2 cellular contexts compared by ENCODE assay signal in genomic region chr15:89761009-89761831, GRCh38.
TF ChIP-seq lines count a peak whose summit lies in the region.

No MANE protein-coding gene starts in this region.

TF ChIP-seq in Ishikawa, 13 proteins besides CTCF, POLR2A, EP300 and RAD21:
- no peak for TF ChIP-seq NFIC (IDR thresholded peaks at IDR 0.05)
- TF ChIP-seq FOXM1 (IDR thresholded peaks at IDR 0.05; ENCODE audit: borderline replicate concordance, low read depth): no peak
- TF ChIP-seq MAX (IDR thresholded peaks at IDR 0.05): 0 out of 2 replicates have a peak, but pooled peaks have one; percentile 22
- TF ChIP-seq ZBTB7A (IDR thresholded peaks at IDR 0.05; ENCODE audit: low read depth): no peak
- TF ChIP-seq REST (IDR thresholded peaks at IDR 0.05; ENCODE audit: low read depth): no peak

TF ChIP-seq in H1, 55 proteins besides CTCF, POLR2A, EP300 and RAD21:
- TF ChIP-seq TEAD4 (IDR thresholded peaks at IDR 0.05; ENCODE audit: low read depth, low read length) (no peak), JUN (IDR thresholded peaks at IDR 0.05; ENCODE audit: low read depth, low read length) (no peak), TBP (IDR thresholded peaks at IDR 0.05; ENCODE audit: low read depth, low read length) (no peak), JUND (IDR thresholded peaks at IDR 0.05; ENCODE audit: low read length) (no peak), SIX5 (IDR thresholded peaks at IDR 0.05; ENCODE audit: low read depth, low read length) (no peak), CTBP2 (IDR thresholded peaks at IDR 0.05; ENCODE audit: borderline replicate concordance, insufficient read depth, insufficient read length, low read length) (no peak), EGR1 (IDR thresholded peaks at IDR 0.05; ENCODE audit: borderline replicate concordance, low read depth, low read length) (no peak), YY1 (IDR thresholded peaks at IDR 0.05; ENCODE audit: low read depth, low read length) (no peak), SRF (IDR thresholded peaks at IDR 0.05; ENCODE audit: low read depth, low read length) (no peak), CBX8 (IDR thresholded peaks at IDR 0.05; ENCODE audit: borderline replicate concordance, low read depth, low read length) (no peak)
